26 cellular contexts compared by ENCODE assay signal in the genomic region with DNA sequence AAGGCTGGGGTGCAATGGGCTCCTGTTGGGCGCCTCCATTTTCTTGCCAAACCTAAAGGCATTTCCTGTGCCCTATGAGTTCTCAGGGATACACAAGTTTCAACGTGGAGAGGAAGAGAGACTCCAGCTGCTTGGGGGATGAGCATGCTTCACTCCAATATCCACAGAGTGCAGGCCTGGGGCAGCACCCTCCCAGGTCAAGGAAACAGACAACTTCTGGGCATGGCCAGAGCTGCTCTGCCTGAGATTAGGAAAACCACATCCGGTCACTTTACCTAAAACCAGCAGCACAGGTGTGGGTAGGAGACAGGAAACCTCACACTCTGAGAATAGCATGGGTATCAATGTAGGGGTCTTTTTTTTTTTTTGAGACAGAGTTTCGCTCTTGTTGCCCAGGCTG. TPM values are rescaled to one million over a fixed set of nuclear protein-coding genes. Genes with fewer than 3 reads are reported as not detected.
DNase-seq lines count a peak whose midpoint lies in the region; ATAC-seq and TF ChIP-seq lines count a peak whose summit lies in the region.
"Had no signal": no experiment of that assay in that cellular context is flagged by ENCODE, and none has a peak within 500 bp of the region (broad histone marks: within the 10 kb centered on the region; RNA-seq: fewer than 3 reads in every experiment).

No MANE protein-coding gene starts in this region.

- WGBS in transverse colon (ENCODE audit: low coverage in 1 of 2), 2 donors: 74 to 85% methylated on average over 2 to 4 of the region's 4 CpGs

- TF ChIP-seq POLR2A in Peyer's patch (IDR thresholded peaks at IDR 0.05) (no peak), transverse colon (IDR thresholded peaks at IDR 0.05) (no peak)

- CTCF ChIA-PET in activated CD8-positive, alpha-beta memory T cell treated with anti-CD3 and anti-CD28 coated beads, Interleukin-2, amount 10 ng/mL, durations not matched to agents 7 days and 5 days (lab: Charles Lee): no interaction called here

- intact Hi-C loops in transverse colon (cut with DNase I; ENCODE audit: low total_unique reads): no loop called here

- no peak for ATAC-seq in activated CD8-positive, alpha-beta memory T cell treated with anti-CD3 and anti-CD28 coated beads, Interleukin-2, amount 10 ng/mL, durations not matched to agents 7 days and 5 days
- ATAC-seq in HG02852 (IDR thresholded peaks at IDR 0.05; ENCODE audit: unreplicated experiment): no peak
- ATAC-seq: activated CD8-positive, alpha-beta T cell treated with anti-CD3 and anti-CD28 coated beads for 36 hours; HepG2; Panc1; upper lobe of right lung had no signal

- peaks cover 11% of the 10 kb centered on the region for H3K79me2 ChIP-seq in fibroblast of lung (ENCODE audit: control insufficient read depth, insufficient read depth, low read length)

- peaks cover 4% of the 10 kb centered on the region for H3K36me3 Mint-ChIP-seq in activated CD8-positive, alpha-beta memory T cell treated with anti-CD3 and anti-CD28 coated beads, Interleukin-2, amount 10 ng/mL, durations not matched to agents 7 days and 5 days

- in situ Hi-C loops in transverse colon (cut with MboI; ENCODE audit: low pct_ligation_motif_present in 1 of 4, low pct_unique_long_range_greater_than_20kb in 1 of 4, low sequenced_read_pairs in 3 of 4): loop anchor here in 1 of 4 donors (25.0 kb wide), 1 partner anchor 132 kb away; a partner anchor contains a TSS

- H3K9me3 ChIP-seq in Peyer's patch (no peaks in the 10 kb centered on the region), fibroblast of lung (ENCODE audit: control insufficient read depth, insufficient read depth, low read depth, low read length) (no peaks in the 10 kb centered on the region), transverse colon (no peaks in the 10 kb centered on the region)
- H3K9me3 ChIP-seq: Caco-2, esophagus muscularis mucosa, upper lobe of right lung had no signal

- H3K9ac ChIP-seq in fibroblast of lung (ENCODE audit: insufficient read depth, low read length): no peak overlapping the region

- TF ChIP-seq CTCF in Peyer's patch (IDR thresholded peaks at IDR 0.05) (no peak), fibroblast of lung (conservative IDR thresholded peaks at IDR 0.05 in 1 of 2, IDR thresholded peaks at IDR 0.05 in 1 of 2; ENCODE audit: low read depth in 1 of 2, low read length in 2 of 2) (no peak), transverse colon (IDR thresholded peaks at IDR 0.05) (no peak)

- H2AFZ ChIP-seq in fibroblast of lung (ENCODE audit: low read length): no peak overlapping the region

- H3K27ac ChIP-seq in Peyer's patch (peak overlapping the region in 3 of 4 donors; percentile 55 to 82 (median 61)), fibroblast of lung (ENCODE audit: insufficient read depth, low read length) (peak overlapping the region; percentile 48), transverse colon (peak overlapping the region; percentile 67 to 82 (median 79))
- H3K27ac ChIP-seq: 22Rv1, SK-N-MC had no signal

- DNase-seq in DMS53 (lab: John Stamatoyannopoulos, UW) (peak; percentile 14), DMS53 treated with DMSO at 0.1 percent for 48 hours (lab: John Stamatoyannopoulos, UW; ENCODE audit: unreplicated experiment) (no peak), Peyer's patch (peak in 1 of 3 donors; percentile 30), fibroblast of lung (ENCODE audit: low read depth in 2 of 2) (no peak), transverse colon (no peak), UCSD-AML1 (lab: John Stamatoyannopoulos, UW; ENCODE audit: unreplicated experiment) (no peak)
- no peak for DNase-seq in activated CD8-positive, alpha-beta memory T cell treated with anti-CD3 and anti-CD28 coated beads, Interleukin-2, amount 10 ng/mL, durations not matched to agents 7 days and 5 days
- DNase-seq: activated CD4-positive, CD25-positive, alpha-beta regulatory T cell; activated CD8-positive, alpha-beta T cell treated with anti-CD3 and anti-CD28 coated beads for 36 hours; activated naive CD4-positive, alpha-beta T cell treated with anti-CD3 and anti-CD28 coated beads for 36 hours; activated T-cell treated with anti-CD3 and anti-CD28 coated beads, Interleukin-2, amount 50 U/mL, for 1 hour; Caco-2; EL; kidney glomerular epithelial cell; naive B cell; NCI-H146; upper lobe of right lung had no signal

- H4K20me1 ChIP-seq in fibroblast of lung (ENCODE audit: control insufficient read depth, extremely low read depth, insufficient read depth, low read length): no peaks in the 10 kb centered on the region

- H3K4me1 ChIP-seq in Peyer's patch (peaks cover 0 to 28% (median 0%) of the 10 kb centered on the region in 4 donors), fibroblast of lung (ENCODE audit: control insufficient read depth, extremely low read depth, insufficient read depth, low read length) (peaks cover 24% of the 10 kb centered on the region), transverse colon (peaks cover 16 to 54% (median 34%) of the 10 kb centered on the region in 4 donors)
- H3K4me1 ChIP-seq: Caco-2 had no signal

- H3K27me3 ChIP-seq in Peyer's patch (no peaks in the 10 kb centered on the region), fibroblast of lung (ENCODE audit: control insufficient read depth, insufficient read depth, low read length) (no peaks in the 10 kb centered on the region), transverse colon (no peaks in the 10 kb centered on the region)
- H3K27me3 ChIP-seq: esophagus muscularis mucosa, upper lobe of right lung had no signal

- H3K27me3 Mint-ChIP-seq in activated CD8-positive, alpha-beta memory T cell treated with anti-CD3 and anti-CD28 coated beads, Interleukin-2, amount 10 ng/mL, durations not matched to agents 7 days and 5 days: no peaks in the 10 kb centered on the region
- H3K27me3 Mint-ChIP-seq: activated CD8-positive, alpha-beta T cell treated with anti-CD3 and anti-CD28 coated beads for 36 hours; B cell; central memory CD8-positive, alpha-beta T cell; memory B cell; naive B cell had no signal

- H3K9me3 Mint-ChIP-seq in activated CD8-positive, alpha-beta memory T cell treated with anti-CD3 and anti-CD28 coated beads, Interleukin-2, amount 10 ng/mL, durations not matched to agents 7 days and 5 days (ENCODE audit: low read depth): no peaks in the 10 kb centered on the region
- H3K9me3 Mint-ChIP-seq: activated CD8-positive, alpha-beta T cell treated with anti-CD3 and anti-CD28 coated beads for 36 hours; activated naive CD4-positive, alpha-beta T cell treated with anti-CD3 and anti-CD28 coated beads for 36 hours; central memory CD8-positive, alpha-beta T cell; memory B cell had no signal

- no peaks in the 10 kb centered on the region for H3K4me1 Mint-ChIP-seq in activated CD8-positive, alpha-beta memory T cell treated with anti-CD3 and anti-CD28 coated beads, Interleukin-2, amount 10 ng/mL, durations not matched to agents 7 days and 5 days

- H3K4me2 ChIP-seq in fibroblast of lung (ENCODE audit: extremely low read depth, insufficient read depth, low read length): no peak overlapping the region

- H3K36me3 ChIP-seq in Peyer's patch: peaks cover 0 to 40% (median 0%) of the 10 kb centered on the region in 3 donors
- H3K36me3 ChIP-seq in fibroblast of lung (ENCODE audit: control insufficient read depth, insufficient read depth, low read length): peaks cover 22% of the 10 kb centered on the region
- H3K36me3 ChIP-seq in transverse colon: peaks cover 0 to 14% (median 0%) of the 10 kb centered on the region in 4 donors

- H3K27ac Mint-ChIP-seq in activated CD8-positive, alpha-beta memory T cell treated with anti-CD3 and anti-CD28 coated beads, Interleukin-2, amount 10 ng/mL, durations not matched to agents 7 days and 5 days: no peak overlapping the region
- H3K27ac Mint-ChIP-seq: activated CD8-positive, alpha-beta T cell treated with anti-CD3 and anti-CD28 coated beads for 36 hours; activated naive CD4-positive, alpha-beta T cell treated with anti-CD3 and anti-CD28 coated beads for 36 hours; B cell had no signal

- no peak overlapping the region for H3K4me3 Mint-ChIP-seq in activated CD8-positive, alpha-beta memory T cell treated with anti-CD3 and anti-CD28 coated beads, Interleukin-2, amount 10 ng/mL, durations not matched to agents 7 days and 5 days
- H3K4me3 Mint-ChIP-seq: activated CD8-positive, alpha-beta T cell treated with anti-CD3 and anti-CD28 coated beads for 36 hours; activated naive CD4-positive, alpha-beta T cell treated with anti-CD3 and anti-CD28 coated beads for 36 hours; B cell; central memory CD8-positive, alpha-beta T cell; memory B cell; naive B cell had no signal

- no peak for TF ChIP-seq EP300 in transverse colon (IDR thresholded peaks at IDR 0.05; ENCODE audit: low read depth)

- H3K4me3 ChIP-seq in Peyer's patch (no peak overlapping the region), fibroblast of lung (replicated peaks in 1 of 4; ENCODE audit: control extremely low read depth in 1 of 4, insufficient read depth in 1 of 4, low read depth in 3 of 4, low read length in 4 of 4) (no peak overlapping the region), transverse colon (no peak overlapping the region)
- H3K4me3 ChIP-seq: esophagus muscularis mucosa, SK-N-MC, upper lobe of right lung had no signal

RNA-seq across cellular contexts. Expression of a gene that starts 28.7 kb away (rescaled TPM):
- total RNA-seq in Peyer's patch (10 to 100 TPM; 39.1 to 56.1 (median 51.4) TPM), fibroblast of lung (19.5 and 28.2 TPM in 2 replicates), transverse colon (10 to 100 TPM; 18.7 to 88.4 (median 41.1) TPM)
- polyA plus RNA-seq in fibroblast of lung: 37.2 and 40.3 TPM in 2 replicates
- polyA plus RNA-seq in fibroblast of lung (2012): 55.8 and 60.3 TPM in 2 replicates
- 82.2 and 114 TPM in 2 replicates for polyA minus RNA-seq in fibroblast of lung (ENCODE audit: low replicate concordance)
- total RNA-seq in activated CD8-positive, alpha-beta memory T cell treated with anti-CD3 and anti-CD28 coated beads, Interleukin-2, amount 10 ng/mL, durations not matched to agents 7 days and 5 days: 10 to 100 TPM; 29.8 to 35.5 TPM

RNA-seq across cellular contexts. Expression of a gene that starts 42.3 kb away (rescaled TPM):
- total RNA-seq in Peyer's patch (10 to 100 TPM in 2 of 4 donors, 1 to 10 TPM in 2; 5.1 to 14.2 (median 12.0) TPM), fibroblast of lung (20.5 and 26.3 TPM in 2 replicates), transverse colon (10 to 100 TPM in 3 of 4 donors, 1 to 10 TPM in 1; 3.8 to 30.3 (median 22.0) TPM)
- 8.8 and 18.5 TPM in 2 replicates for polyA plus RNA-seq in fibroblast of lung
- polyA plus RNA-seq in fibroblast of lung (2012): 13.1 and 24.4 TPM in 2 replicates
- polyA minus RNA-seq in fibroblast of lung (ENCODE audit: low replicate concordance): 4.9 and 10.7 TPM in 2 replicates
- total RNA-seq in activated CD8-positive, alpha-beta memory T cell treated with anti-CD3 and anti-CD28 coated beads, Interleukin-2, amount 10 ng/mL, durations not matched to agents 7 days and 5 days: 1 to 10 TPM; 6.6 to 7.8 TPM
